ENCODE assay signal across 8 cellular contexts in genomic region chr7:102287465-102288146, GRCh38. TPM values are rescaled to one million over a fixed set of nuclear protein-coding genes. Genes with fewer than 3 reads are reported as not detected.
DNase-seq lines count a peak whose midpoint lies in the region; TF ChIP-seq lines count a peak whose summit lies in the region.

No MANE protein-coding gene starts in this region.

- H3K4me1 ChIP-seq in HUES64 (ENCODE audit: insufficient read depth, low read length): 0 out of 2 replicates have a peak, but pooled peaks cover 3% of the 10 kb centered on the region
- peaks cover 23% of the 10 kb centered on the region for H3K4me1 ChIP-seq in neuron (ENCODE audit: insufficient read depth, low read length)

- H3K9me3 ChIP-seq in HUES64 (ENCODE audit: insufficient read depth, low read depth, low read length): no peaks in the 10 kb centered on the region
- H3K9me3 ChIP-seq in neuron (ENCODE audit: low read length): no peaks in the 10 kb centered on the region

- H3K4me3 ChIP-seq in HUES64 (ENCODE audit: low read length) (peak overlapping the region; percentile 62), WI38 (ENCODE audit: low read depth, low read length) (peak overlapping the region; percentile 70), foreskin fibroblast (ENCODE audit: low read depth in 1 of 2, low read length in 2 of 2) (peak overlapping the region; percentile 63 to 71), neuron (ENCODE audit: low read length) (peak overlapping the region; percentile 90)

- WGBS in HUES64: 2% methylated on average over 37 of the region's 37 CpGs

- H3K27ac ChIP-seq in HUES64 (ENCODE audit: low read depth, low read length): no peak overlapping the region

- peak; percentile 56 for DNase-seq in NCI-H146 (lab: John Stamatoyannopoulos, UW)
- no peak for DNase-seq in NCI-H146 treated with DMSO at 0.1 percent for 48 hours (lab: John Stamatoyannopoulos, UW; ENCODE audit: unreplicated experiment)
- DNase-seq in foreskin fibroblast: peak in 1 of 2 donors; percentile 68
- DNase-seq in NCI-H2081 (lab: John Stamatoyannopoulos, UW): no peak
- DNase-seq in GF-D8 (lab: John Stamatoyannopoulos, UW): no peak

- H3K9ac ChIP-seq in HUES64 (ENCODE audit: low read depth, low read length): peak overlapping the region; percentile 46; the same call in 1 of the 2 replicates

- peak overlapping the region; percentile 90 for H2AFZ ChIP-seq in neuron (ENCODE audit: low read depth, low read length)

- no peaks in the 10 kb centered on the region for H3K36me3 ChIP-seq in HUES64 (ENCODE audit: insufficient read depth, low read length)
- H3K36me3 ChIP-seq in neuron (ENCODE audit: insufficient read depth, low read length): no peaks in the 10 kb centered on the region

- H3K27me3 ChIP-seq in HUES64 (ENCODE audit: insufficient read depth, low read length): peaks cover 9% of the 10 kb centered on the region; the same call in 1 of the 2 replicates
- no peaks in the 10 kb centered on the region for H3K27me3 ChIP-seq in neuron (ENCODE audit: insufficient read depth, low read length)

- no peak for TF ChIP-seq CTCF in WI38 (IDR thresholded peaks at IDR 0.05; ENCODE audit: low read depth, low read length)
- TF ChIP-seq CTCF in foreskin fibroblast (IDR thresholded peaks at IDR 0.05; ENCODE audit: low read depth, low read length): no peak

RNA-seq across cellular contexts. Expression of gene SH2B2, which starts 0.9 kb away (rescaled TPM):
- 7.4 TPM for polyA plus RNA-seq in HUES64 (2013, experiment 1 of 2)
- polyA plus RNA-seq in HUES64 (2013, experiment 2 of 2): 9.9 TPM
